8 cellular contexts compared by ENCODE assay signal in genomic region chr16:29961127-29961478, GRCh38. TPM values are rescaled to one million over a fixed set of nuclear protein-coding genes. Genes with fewer than 3 reads are reported as not detected.
DNase-seq lines count a peak whose midpoint lies in the region; ATAC-seq and TF ChIP-seq lines count a peak whose summit lies in the region.

No MANE protein-coding gene starts in this region.

- peak overlapping the region; percentile 64 for H2AFZ ChIP-seq in ACC112 (ENCODE audit: low read length, unreplicated experiment)

- H3K4me1 ChIP-seq in ACC112 (ENCODE audit: control insufficient read depth, insufficient read depth, low read length, unreplicated experiment) (peaks cover 11% of the 10 kb centered on the region), breast epithelium (peaks cover 0 to 6% of the 10 kb centered on the region in 2 donors), muscle layer of duodenum (ENCODE audit: control insufficient read depth in 1 of 2, insufficient read depth in 2 of 2, low read length in 2 of 2) (peaks cover 7 to 12% of the 10 kb centered on the region in 2 donors)

- ATAC-seq in HG02759 (IDR thresholded peaks at IDR 0.05; ENCODE audit: unreplicated experiment), result no peak
- no peak for ATAC-seq in HG02623 (IDR thresholded peaks at IDR 0.05; ENCODE audit: unreplicated experiment)

- no peaks in the 10 kb centered on the region for H3K9me3 ChIP-seq in breast epithelium
- no peaks in the 10 kb centered on the region for H3K9me3 ChIP-seq in muscle layer of duodenum (ENCODE audit: control insufficient read depth in 1 of 2, low read length in 2 of 2)

- H3K27ac ChIP-seq in ACC112 (ENCODE audit: low read depth, low read length) (0 out of 2 replicates have a peak overlapping the region, but pooled peaks have one; percentile 80), HL-60 (replicated peaks) (no peak overlapping the region), breast epithelium (peak overlapping the region; percentile 92 to 96), muscle layer of duodenum (ENCODE audit: low read length) (peak overlapping the region; percentile 63)

- POLR2A ChIA-PET in HEK293T (lab: Yijun Ruan, JAX), result interaction anchor here (1.0 to 4.4 kb wide), 17 partner anchors 11 to 154 kb away, joined by 3 to 102 read pairs (median 6); partner anchors contain the start of genes ASPHD1, HIRIP3, KCTD13 and PAGR1

- no peak for TF ChIP-seq POLR2A in breast epithelium (IDR thresholded peaks at IDR 0.05)

- DNase-seq in HL-60 (ENCODE audit: low read depth in 1 of 2, low spot score in 1 of 2) (no peak), breast epithelium (ENCODE audit: low spot score in 2 of 2) (no peak), HEK293T (ENCODE audit: extremely low spot score) (no peak), SKM-1 treated with dmso at 0.1 percent for 144 hours (lab: John Stamatoyannopoulos, UW; ENCODE audit: unreplicated experiment) (no peak)

- H3K4me3 ChIP-seq in ACC112 (ENCODE audit: low read depth, low read length), result peak overlapping the region; percentile 84
- peak overlapping the region; percentile 85 for H3K4me3 ChIP-seq in HL-60 (replicated peaks; ENCODE audit: insufficient read depth, low read length)
- peak overlapping the region; percentile 68 to 91 (median 88) for H3K4me3 ChIP-seq in breast epithelium
- peak overlapping the region; percentile 77 to 87 for H3K4me3 ChIP-seq in muscle layer of duodenum (ENCODE audit: low read depth in 1 of 2, low read length in 2 of 2)

- H3K27me3 ChIP-seq in ACC112 (ENCODE audit: insufficient read depth, low read length) (no peaks in the 10 kb centered on the region), HL-60 (ENCODE audit: insufficient read depth, poor library complexity, severe bottlenecking) (no peaks in the 10 kb centered on the region), breast epithelium (no peaks in the 10 kb centered on the region), muscle layer of duodenum (ENCODE audit: low read depth, low read length) (no peaks in the 10 kb centered on the region)

- CTCF ChIA-PET in HEK293T (lab: Yijun Ruan, JAX), result interaction anchor here (0.8 to 2.3 kb wide), 5 partner anchors 11 to 97 kb away, joined by 3 to 14 read pairs (median 4); partner anchors contain the start of gene TAOK2

- H3K79me2 ChIP-seq in ACC112 (ENCODE audit: control insufficient read depth, insufficient read depth, low read length, unreplicated experiment), result peaks cover 8% of the 10 kb centered on the region

- H3K36me3 ChIP-seq in ACC112 (ENCODE audit: insufficient read depth, low read length) (peaks cover 5% of the 10 kb centered on the region), breast epithelium (no peaks in the 10 kb centered on the region), muscle layer of duodenum (ENCODE audit: control insufficient read depth in 1 of 2, insufficient read depth in 2 of 2, low read length in 2 of 2) (peaks cover 4 to 6% of the 10 kb centered on the region in 2 donors)

- intact Hi-C loops in breast epithelium (cut with DNase I; ENCODE audit: low total_unique reads), result no loop called here

- no peak for TF ChIP-seq CTCF in HL-60 (IDR thresholded peaks at IDR 0.05; ENCODE audit: insufficient read depth, low read length)
- no peak for TF ChIP-seq CTCF in breast epithelium (IDR thresholded peaks at IDR 0.05)

TF ChIP-seq in HEK293T, 16 proteins besides CTCF, POLR2A, EP300 and RAD21:
- TF ChIP-seq SUZ12 (IDR thresholded peaks at IDR 0.05) (no peak), CTBP1 (IDR thresholded peaks at IDR 0.05; ENCODE audit: borderline replicate concordance) (no peak), FOXK2 (IDR thresholded peaks at IDR 0.05) (no peak), BHLHE40 (IDR thresholded peaks at IDR 0.05; ENCODE audit: borderline replicate concordance) (no peak), ARNT (IDR thresholded peaks at IDR 0.05) (no peak), ZNF384 (IDR thresholded peaks at IDR 0.05) (no peak), FOXM1 (IDR thresholded peaks at IDR 0.05; ENCODE audit: borderline replicate concordance) (no peak)

RNA-seq across cellular contexts. Expression of gene TMEM219, which starts 0.8 kb away (rescaled TPM):
- total RNA-seq in breast epithelium, result 100 to 1,000 TPM; 111 to 135 (median 128) TPM

RNA-seq across cellular contexts. Expression of gene TAOK2, which starts 12.6 kb away (rescaled TPM):
- total RNA-seq in breast epithelium, result 10 to 100 TPM; 31.8 to 51.1 (median 37.3) TPM

RNA-seq across cellular contexts. Expression of gene HIRIP3, which starts 34.3 kb away (rescaled TPM):
- 10 to 100 TPM; 10.5 to 18.2 (median 15.5) TPM for total RNA-seq in breast epithelium

RNA-seq across cellular contexts. Expression of gene INO80E, which starts 34.9 kb away (rescaled TPM):
- total RNA-seq in breast epithelium, result 10 to 100 TPM; 31.8 to 39.7 (median 38.6) TPM

RNA-seq across cellular contexts. Expression of gene KCTD13, which starts 35.1 kb away (rescaled TPM):
- 10 to 100 TPM; 14.3 to 20.5 (median 18.7) TPM for total RNA-seq in breast epithelium
